ENCODE assay signal across 8 cellular contexts in genomic region chr10:38093816-38094157, GRCh38. TPM values are rescaled to one million over a fixed set of nuclear protein-coding genes. Genes with fewer than 3 reads are reported as not detected.
A peak's percentile ranks its signal among the peaks of the same experiment; 100 is the strongest.
DNase-seq lines count a peak whose midpoint lies in the region; ATAC-seq and TF ChIP-seq lines count a peak whose summit lies in the region.

No MANE protein-coding gene starts in this region.

- peak; percentile 22 for ATAC-seq in GM21381 (IDR thresholded peaks at IDR 0.05; ENCODE audit: unreplicated experiment)
- peak; percentile 26 for ATAC-seq in HG03571 (IDR thresholded peaks at IDR 0.05; ENCODE audit: unreplicated experiment)

- peaks cover 0 to 2% (median 0%) of the 10 kb centered on the region in 3 donors for H3K27me3 Mint-ChIP-seq in CD14-positive monocyte (ENCODE audit: low read depth in 3 of 3)

- peaks cover 28 to 32% of the 10 kb centered on the region in 2 donors for H3K36me3 Mint-ChIP-seq in CD14-positive monocyte

- no peaks in the 10 kb centered on the region for H3K9me3 ChIP-seq in mucosa of stomach (ENCODE audit: control insufficient read depth, low read length)

- no peak for DNase-seq in CD14-positive monocyte (ENCODE audit: low spot score)
- peak in 4 of 61 donors; percentile 20 to 62 (median 58) for DNase-seq in caudate nucleus (lab: John Stamatoyannopoulos, UW)
- no peak for DNase-seq in pons (ENCODE audit: low spot score)
- DNase-seq in globus pallidus (ENCODE audit: low spot score): no peak
- no peak for DNase-seq in activated CD8-positive, alpha-beta memory T cell treated with anti-CD3 and anti-CD28 coated beads, Interleukin-2, amount 50 U/mL, for 48 hours

- H3K4me3 ChIP-seq in mucosa of stomach (ENCODE audit: low read length): peak overlapping the region; percentile 71

- no peak for TF ChIP-seq CTCF in CD14-positive monocyte (IDR thresholded peaks at IDR 0.05)

- H3K4me3 Mint-ChIP-seq in CD14-positive monocyte: peak overlapping the region; percentile 88 to 92

- H3K9me3 Mint-ChIP-seq in CD14-positive monocyte: peaks cover 0 to 2% (median 2%) of the 10 kb centered on the region in 7 donors

- no peaks in the 10 kb centered on the region for H3K27me3 ChIP-seq in mucosa of stomach (ENCODE audit: control insufficient read depth, insufficient read depth, low read length)

- H3K9ac ChIP-seq in mucosa of stomach (ENCODE audit: low read length): peak overlapping the region; percentile 86

- H3K4me1 ChIP-seq in mucosa of stomach (ENCODE audit: control insufficient read depth, insufficient read depth, low read length): peaks cover 7% of the 10 kb centered on the region

- H3K36me3 ChIP-seq in mucosa of stomach (ENCODE audit: control insufficient read depth, insufficient read depth, low read length): no peaks in the 10 kb centered on the region

- peaks cover 16% of the 10 kb centered on the region for H3K4me1 Mint-ChIP-seq in CD14-positive monocyte

- H3K27ac Mint-ChIP-seq in CD14-positive monocyte: peak overlapping the region; percentile 67 to 94 (median 88)

- H3K27ac ChIP-seq in caudate nucleus (ENCODE audit: low read depth, low read length): peak overlapping the region; percentile 50

- intact Hi-C loops in CD14-positive monocyte (cut with micrococcal nuclease): loop anchor here (1.0 to 10.0 kb wide), 4 partner anchors 79 to 236 kb away; partner anchors contain the start of genes ZNF248 (in 2 of the 2), ZNF33A (in 2 of the 2) and ZNF25 (in 1 of the 2)

RNA-seq across cellular contexts. Expression of gene ZNF37A, which starts 0.3 kb away (rescaled TPM):
- 1 to 10 TPM in 1 of 2 donors, under 1 TPM in 1; 0.25 to 1.6 TPM for polyA plus RNA-seq in CD14-positive monocyte
